Comparison of ENCODE assay signal across 29 cellular contexts in genomic region chr16:81296631-81297030, GRCh38. TPM values are rescaled to one million over a fixed set of nuclear protein-coding genes. Genes with fewer than 3 reads are reported as not detected.
"Had no signal": no experiment of that assay in that cellular context is flagged by ENCODE, and none has a peak within 500 bp of the region (broad histone marks: within the 10 kb centered on the region; RNA-seq: fewer than 3 reads in every experiment).

No MANE protein-coding gene starts in this region.

- H2AFZ ChIP-seq: hepatocyte, neural progenitor cell, parathyroid adenoma had no signal

- H3K9ac ChIP-seq: neural progenitor cell, parathyroid adenoma had no signal

- H3K27me3 ChIP-seq: gastroesophageal sphincter, heart left ventricle, hepatocyte, neural progenitor cell, stomach, thyroid gland had no signal

- H3K27me3 Mint-ChIP-seq: progenitor cell of endocrine pancreas had no signal

- H3K4me2 ChIP-seq: hepatocyte, neural progenitor cell, smooth muscle cell had no signal

- H3K4me3 ChIP-seq: gastroesophageal sphincter, heart left ventricle, hepatocyte, lung, mucosa of descending colon, neural progenitor cell, smooth muscle cell, stomach, thyroid gland had no signal

- ATAC-seq: gastroesophageal sphincter, heart left ventricle, left lobe of liver, mucosa of descending colon, sciatic nerve had no signal

- H3K27ac Mint-ChIP-seq: memory B cell, mesothelial cell of epicardium, naive B cell, nephron, neural progenitor cell had no signal

- H3K9me3 ChIP-seq: gastroesophageal sphincter, heart left ventricle, mucosa of descending colon, stomach, thyroid gland had no signal

- H3K4me3 Mint-ChIP-seq: memory B cell, mesothelial cell of epicardium, naive B cell, nephron, neural progenitor cell had no signal

- DNase-seq: cortex of kidney; foreskin fibroblast; heart left ventricle; kidney; mucosa of descending colon; naive B cell; stimulated activated CD4-positive, alpha-beta T cell treated with anti-CD3 and anti-CD28 coated beads, Interleukin-12 subunit alpha, Interleukin-12 subunit beta, amount 100 ng/mL, for 4 hours; stimulated activated CD4-positive, alpha-beta T cell treated with anti-CD3 and anti-CD28 coated beads, Interleukin-1b, Interleukin-23, amount 100 ng/mL, for 48 hours; stimulated activated CD4-positive, alpha-beta T cell treated with anti-CD3 and anti-CD28 coated beads, Interleukin-4, amount 100 ng/mL, for 1 hour; stimulated activated CD8-positive, alpha-beta memory T cell treated with anti-CD3 and anti-CD28 coated beads, Interleukin-4, amount 100 ng/mL, for 48 hours; stimulated activated naive CD4-positive, alpha-beta T cell treated with Interleukin-2 at 50 U/mL for 16 hours; stomach; thyroid gland; trophoblast cell had no signal

- H3K4me1 Mint-ChIP-seq: memory B cell, naive B cell, nephron, neural progenitor cell had no signal

- H3K9me3 Mint-ChIP-seq: memory B cell, nephron had no signal

- H3K36me3 ChIP-seq: gastroesophageal sphincter, heart left ventricle, neural progenitor cell, stomach, thyroid gland had no signal

- H3K27ac ChIP-seq: gastroesophageal sphincter, heart left ventricle, neural progenitor cell, parathyroid adenoma, thyroid gland had no signal

- FAIRE-seq: kidney had no signal

- H3K79me2 ChIP-seq: hepatocyte, parathyroid adenoma had no signal

- H3K4me1 ChIP-seq: gastroesophageal sphincter, heart left ventricle, neural progenitor cell, parathyroid adenoma, thyroid gland had no signal

- H3K36me3 Mint-ChIP-seq: memory B cell, naive B cell had no signal

RNA-seq across cellular contexts. Expression of gene BCO1, which starts 58.1 kb away (rescaled TPM):
- total RNA-seq: mesothelial cell of epicardium, osteoblast, sciatic nerve, smooth muscle cell, subcutaneous adipose tissue, temporal lobe had no signal
- polyA plus RNA-seq: heart left ventricle, smooth muscle cell had no signal
